ENCODE assay signal across 1 cellular context in genomic region chr1:110525250-110525597, GRCh38.
TF ChIP-seq lines count a peak whose summit lies in the region.

No MANE protein-coding gene starts in this region.

TF ChIP-seq in K562, 482 proteins besides CTCF, POLR2A, EP300 and RAD21:
- TF ChIP-seq MTA1 (IDR thresholded peaks at IDR 0.05; ENCODE audit: borderline replicate concordance) (no peak), MCM7 (IDR thresholded peaks at IDR 0.05) (no peak), TAF9B (IDR thresholded peaks at IDR 0.05; ENCODE audit: partially characterized antibody) (no peak)
TF ChIP-seq in K562: peak in this region for 0.
